Comparison of ENCODE assay signal across 9 cellular contexts in genomic region chr6:154448448-154449096, GRCh38.
DNase-seq lines count a peak whose midpoint lies in the region; ATAC-seq and TF ChIP-seq lines count a peak whose summit lies in the region.
"Had no signal": no experiment of that assay in that cellular context is flagged by ENCODE, and none has a peak within 500 bp of the region (broad histone marks: within the 10 kb centered on the region; RNA-seq: fewer than 3 reads in every experiment).

No MANE protein-coding gene starts in this region.

- POLR2A ChIA-PET in RWPE1 (lab: Yijun Ruan, JAX; ENCODE audit: low non-redundant PET): no interaction called here
- POLR2A ChIA-PET in CD8-positive, alpha-beta memory T cell (lab: Charles Lee): no interaction called here

- H3K27me3 Mint-ChIP-seq in HFFc6 (ENCODE audit: insufficient read depth): no peaks in the 10 kb centered on the region; the same call in 1 of the 2 replicates
- peaks cover 2 to 17% of the 10 kb centered on the region in 2 donors for H3K27me3 Mint-ChIP-seq in CD8-positive, alpha-beta memory T cell

- H3K27ac Mint-ChIP-seq in HFFc6: peak overlapping the region; percentile 86
- peak overlapping the region in 1 of 8 donors; percentile 16 for H3K27ac Mint-ChIP-seq in CD8-positive, alpha-beta memory T cell
- H3K27ac Mint-ChIP-seq: immature natural killer cell had no signal

- DNase-seq in HFFc6 (peak; percentile 41), WERI-Rb-1 (peak; percentile 40), hepatic stellate cell (ENCODE audit: low spot score) (peak; percentile 71), suprapubic skin (ENCODE audit: low spot score in 2 of 2) (no peak), RWPE1 (ENCODE audit: low spot score) (no peak)
- DNase-seq in CD8-positive, alpha-beta memory T cell: no peak
- DNase-seq: activated CD4-positive, CD25-positive, alpha-beta regulatory T cell; immature natural killer cell had no signal

- peaks cover 34% of the 10 kb centered on the region for H3K4me1 Mint-ChIP-seq in HFFc6 (ENCODE audit: low read depth)
- no peaks in the 10 kb centered on the region for H3K4me1 Mint-ChIP-seq in CD8-positive, alpha-beta memory T cell
- H3K4me1 Mint-ChIP-seq: immature natural killer cell had no signal

- peak overlapping the region; percentile 77 for H3K4me3 Mint-ChIP-seq in HFFc6
- H3K4me3 Mint-ChIP-seq in CD8-positive, alpha-beta memory T cell: no peak overlapping the region
- H3K4me3 Mint-ChIP-seq: immature natural killer cell had no signal

- CTCF ChIA-PET in RWPE1 (lab: Yijun Ruan, JAX): no interaction called here
- CTCF ChIA-PET in CD8-positive, alpha-beta memory T cell (lab: Charles Lee): no interaction called here

- peaks cover 25% of the 10 kb centered on the region for H3K36me3 Mint-ChIP-seq in HFFc6 (ENCODE audit: low read depth)
- H3K36me3 Mint-ChIP-seq in CD8-positive, alpha-beta memory T cell: no peaks in the 10 kb centered on the region
- H3K36me3 Mint-ChIP-seq: immature natural killer cell had no signal

- H3K4me1 ChIP-seq in suprapubic skin: peaks cover 4% of the 10 kb centered on the region
- no peaks in the 10 kb centered on the region for H3K4me1 ChIP-seq in CD8-positive, alpha-beta memory T cell (ENCODE audit: insufficient read depth, low read length)

- peak; percentile 87 for TF ChIP-seq EP300 in suprapubic skin (IDR thresholded peaks at IDR 0.05)

- H3K36me3 ChIP-seq in WERI-Rb-1: no peaks in the 10 kb centered on the region
- H3K36me3 ChIP-seq in suprapubic skin: no peaks in the 10 kb centered on the region
- H3K36me3 ChIP-seq in CD8-positive, alpha-beta memory T cell (ENCODE audit: insufficient read depth, low read length): no peaks in the 10 kb centered on the region

- TF ChIP-seq POLR2A in suprapubic skin (IDR thresholded peaks at IDR 0.05): no peak

- ATAC-seq in HG03045 (IDR thresholded peaks at IDR 0.05; ENCODE audit: unreplicated experiment): no peak

- H3K27me3 ChIP-seq in WERI-Rb-1 (ENCODE audit: insufficient read depth, low read depth, severe bottlenecking) (no peaks in the 10 kb centered on the region), suprapubic skin (no peaks in the 10 kb centered on the region)
- H3K27me3 ChIP-seq in CD8-positive, alpha-beta memory T cell (ENCODE audit: insufficient read depth, low read length, poor library complexity, severe bottlenecking): no peaks in the 10 kb centered on the region

- peak; percentile 58 for TF ChIP-seq CTCF in HFFc6 (IDR thresholded peaks at IDR 0.05)
- TF ChIP-seq CTCF in WERI-Rb-1 (IDR thresholded peaks at IDR 0.05; ENCODE audit: low read depth, low read length): peak; percentile 45; the same call in 1 of the 2 replicates
- TF ChIP-seq CTCF in suprapubic skin (IDR thresholded peaks at IDR 0.05): no peak
- TF ChIP-seq CTCF in RWPE1 (conservative IDR thresholded peaks at IDR 0.05; ENCODE audit: low read depth): no peak

- no peak overlapping the region for H3K4me3 ChIP-seq in WERI-Rb-1 (ENCODE audit: low read depth, low read length)
- H3K4me3 ChIP-seq in suprapubic skin: no peak overlapping the region
- H3K4me3 ChIP-seq in CD8-positive, alpha-beta memory T cell (ENCODE audit: low read length): no peak overlapping the region

- WGBS in suprapubic skin: 50% methylated on average over 11 of the region's 11 CpGs

- H3K9me3 Mint-ChIP-seq in HFFc6: no peaks in the 10 kb centered on the region
- no peaks in the 10 kb centered on the region for H3K9me3 Mint-ChIP-seq in CD8-positive, alpha-beta memory T cell
- H3K9me3 Mint-ChIP-seq: immature natural killer cell had no signal

- H3K27ac ChIP-seq in WERI-Rb-1: no peak overlapping the region
- H3K27ac ChIP-seq in suprapubic skin: no peak overlapping the region
- H3K27ac ChIP-seq in RWPE1: no peak overlapping the region
- no peak overlapping the region for H3K27ac ChIP-seq in CD8-positive, alpha-beta memory T cell (ENCODE audit: low read depth, low read length)

- H3K9me3 ChIP-seq in WERI-Rb-1 (ENCODE audit: severe bottlenecking) (no peaks in the 10 kb centered on the region), suprapubic skin (no peaks in the 10 kb centered on the region)
- H3K9me3 ChIP-seq in CD8-positive, alpha-beta memory T cell (ENCODE audit: low read length): no peaks in the 10 kb centered on the region

Comparison
In these comparisons a context has a peak if more than half of its experiments do, and no peak if none do; other contexts are left out.
1. DNase-seq: peak in HFFc6 (single experiment), WERI-Rb-1 (single experiment) and hepatic stellate cell (single experiment); none in suprapubic skin (0 of 2), RWPE1 (single experiment) and CD8-positive, alpha-beta memory T cell (0 of 5).
2. CTCF ChIP-seq: peak in HFFc6 (single experiment) and WERI-Rb-1 (single experiment); none in suprapubic skin (0 of 2) and RWPE1 (single experiment).